Comparison of ENCODE assay signal across 8 cellular contexts in genomic region chr22:19120829-19121630, GRCh38. TPM values are rescaled to one million over a fixed set of nuclear protein-coding genes. Genes with fewer than 3 reads are reported as not detected.
A peak's percentile ranks its signal among the peaks of the same experiment; 100 is the strongest.
DNase-seq lines count a peak whose midpoint lies in the region; ATAC-seq and TF ChIP-seq lines count a peak whose summit lies in the region.

No MANE protein-coding gene starts in this region.

- CTCF ChIA-PET in WTC11 (lab: Charles Lee): interaction anchor here (1.4 to 2.5 kb wide), 4 partner anchors 10 to 47 kb away, joined by 5 to 17 read pairs (median 11); partner anchors contain the start of gene ESS2

- H3K4me1 ChIP-seq in CD4-positive, CD25-positive, alpha-beta regulatory T cell (ENCODE audit: control insufficient read depth, insufficient read depth, low read length, poor library complexity, severe bottlenecking): peaks cover 64% of the 10 kb centered on the region
- H3K4me1 ChIP-seq in osteoblast (ENCODE audit: insufficient read depth, low read length): peaks cover 16% of the 10 kb centered on the region

- H3K27me3 Mint-ChIP-seq in CD4-positive, CD25-positive, alpha-beta regulatory T cell: peaks cover 8% of the 10 kb centered on the region
- H3K27me3 Mint-ChIP-seq in HFFc6 (ENCODE audit: insufficient read depth) (peaks cover 5% of the 10 kb centered on the region; the same call in 1 of the 2 replicates), WTC11 (ENCODE audit: low read depth) (no peaks in the 10 kb centered on the region; the same call in 1 of the 2 replicates)

- H3K27me3 ChIP-seq in CD4-positive, CD25-positive, alpha-beta regulatory T cell (ENCODE audit: control insufficient read depth, insufficient read depth, low read length): no peaks in the 10 kb centered on the region
- H3K27me3 ChIP-seq in osteoblast (ENCODE audit: insufficient read depth, low read length): no peaks in the 10 kb centered on the region

- POLR2A ChIA-PET in WTC11 (lab: Charles Lee): interaction anchor here (0.5 to 1.5 kb wide), 4 partner anchors 23 to 1333 kb away, joined by 3 to 8 read pairs (median 7); partner anchors contain the start of genes ESS2 and SLC25A1

- peak overlapping the region; percentile 93 to 97 (median 94) for H3K4me3 Mint-ChIP-seq in CD4-positive, CD25-positive, alpha-beta regulatory T cell
- H3K4me3 Mint-ChIP-seq in HFFc6 (peak overlapping the region; percentile 93), WTC11 (peak overlapping the region; percentile 81)

- no peaks in the 10 kb centered on the region for H3K9me3 Mint-ChIP-seq in CD4-positive, CD25-positive, alpha-beta regulatory T cell
- H3K9me3 Mint-ChIP-seq in HFFc6 (no peaks in the 10 kb centered on the region), WTC11 (no peaks in the 10 kb centered on the region)

- H3K27ac Mint-ChIP-seq in CD4-positive, CD25-positive, alpha-beta regulatory T cell: peak overlapping the region; percentile 86 to 95 (median 90)
- H3K27ac Mint-ChIP-seq in HFFc6 (peak overlapping the region; percentile 82), WTC11 (no peak overlapping the region)

- peaks cover 14% of the 10 kb centered on the region for H3K36me3 ChIP-seq in CD4-positive, CD25-positive, alpha-beta regulatory T cell (ENCODE audit: control insufficient read depth, insufficient read depth, low read length)
- no peaks in the 10 kb centered on the region for H3K36me3 ChIP-seq in osteoblast (ENCODE audit: insufficient read depth, low read length)

- no peak for TF ChIP-seq CTCF in HFFc6 (IDR thresholded peaks at IDR 0.05)
- no peak for TF ChIP-seq CTCF in WTC11 (IDR thresholded peaks at IDR 0.05)
- no peak for TF ChIP-seq CTCF in fibroblast of the aortic adventitia (IDR thresholded peaks at IDR 0.05; ENCODE audit: insufficient read depth, low read length)
- TF ChIP-seq CTCF in osteoblast (IDR thresholded peaks at IDR 0.05; ENCODE audit: extremely low read depth, low read depth, low read length): no peak

- H3K9me3 ChIP-seq in CD4-positive, CD25-positive, alpha-beta regulatory T cell (ENCODE audit: control insufficient read depth in 2 of 2, low read length in 2 of 2): no peaks in the 10 kb centered on the region
- H3K9me3 ChIP-seq in osteoblast (ENCODE audit: low read depth, low read length): no peaks in the 10 kb centered on the region

- peak overlapping the region; percentile 96 for H3K4me2 ChIP-seq in osteoblast (ENCODE audit: insufficient read depth, low read length)

- peaks cover 11 to 63% (median 49%) of the 10 kb centered on the region in 4 donors for H3K4me1 Mint-ChIP-seq in CD4-positive, CD25-positive, alpha-beta regulatory T cell
- H3K4me1 Mint-ChIP-seq in HFFc6 (ENCODE audit: low read depth) (peaks cover 28% of the 10 kb centered on the region), WTC11 (peaks cover 32% of the 10 kb centered on the region)

- peak overlapping the region; percentile 91 for H3K4me3 ChIP-seq in CD4-positive, CD25-positive, alpha-beta regulatory T cell (ENCODE audit: low read depth, low read length)
- H3K4me3 ChIP-seq in fibroblast of the aortic adventitia (ENCODE audit: low read depth, low read length): peak overlapping the region; percentile 94
- peak overlapping the region; percentile 92 for H3K4me3 ChIP-seq in osteoblast (ENCODE audit: insufficient read depth, low read length)

- peaks cover 16% of the 10 kb centered on the region for H3K36me3 Mint-ChIP-seq in CD4-positive, CD25-positive, alpha-beta regulatory T cell
- H3K36me3 Mint-ChIP-seq in HFFc6 (ENCODE audit: low read depth): no peaks in the 10 kb centered on the region
- no peaks in the 10 kb centered on the region for H3K36me3 Mint-ChIP-seq in WTC11

- H3K27ac ChIP-seq in CD4-positive, CD25-positive, alpha-beta regulatory T cell (ENCODE audit: insufficient read depth, low read length, poor library complexity, severe bottlenecking): peak overlapping the region; percentile 75
- peak overlapping the region; percentile 68 for H3K27ac ChIP-seq in osteoblast (ENCODE audit: low read depth, low read length)

- DNase-seq in CD4-positive, CD25-positive, alpha-beta regulatory T cell: peak in 1 of 3 donors; percentile 18
- DNase-seq in HFFc6 (peak; percentile 32), WTC11 (ENCODE audit: low spot score) (no peak), fibroblast of the aortic adventitia (ENCODE audit: low read depth) (peak; percentile 32), osteoblast (ENCODE audit: insufficient read length, low spot score, missing footprints) (peak; percentile 94), NCI-H524 treated with DMSO at 0.1 percent for 48 hours (lab: John Stamatoyannopoulos, UW) (no peak), NCI-H2171 treated with DMSO at 0.1 percent for 48 hours (lab: John Stamatoyannopoulos, UW) (no peak), NCI-H146 (lab: John Stamatoyannopoulos, UW) (no peak)

- no peak for ATAC-seq in CD4-positive, CD25-positive, alpha-beta regulatory T cell (ENCODE audit: low read depth in 2 of 2)
- ATAC-seq in WTC11: no peak

- peaks cover 61% of the 10 kb centered on the region for H3K79me2 ChIP-seq in osteoblast (ENCODE audit: insufficient read depth, low read length)

- peak overlapping the region; percentile 82 for H2AFZ ChIP-seq in osteoblast (ENCODE audit: low read length)

- H4K20me1 ChIP-seq in osteoblast (ENCODE audit: insufficient read depth, low read length): peaks cover 54% of the 10 kb centered on the region

TF ChIP-seq in WTC11, 78 proteins besides CTCF, POLR2A, EP300 and RAD21 (continues in another document):
- no peak for TF ChIP-seq ATF3 (CRISPR knock-in tag; conservative IDR thresholded peaks at IDR 0.05)
- TF ChIP-seq ZNF281 (CRISPR knock-in tag; IDR thresholded peaks at IDR 0.05): no peak
- no peak for TF ChIP-seq NFATC4 (CRISPR knock-in tag; IDR thresholded peaks at IDR 0.05)
- no peak for TF ChIP-seq SOX15 (CRISPR knock-in tag; IDR thresholded peaks at IDR 0.05)
- TF ChIP-seq MYBL2 (CRISPR knock-in tag; IDR thresholded peaks at IDR 0.05): no peak
- no peak for TF ChIP-seq NFYB (CRISPR knock-in tag; conservative IDR thresholded peaks at IDR 0.05; ENCODE audit: low read depth)

RNA-seq across cellular contexts. Expression of gene DGCR2, which starts 1.2 kb away (rescaled TPM):
- 58.4 TPM for total RNA-seq in CD4-positive, CD25-positive, alpha-beta regulatory T cell
- 10 to 100 TPM; 51.8 to 75.2 (median 57.2) TPM for polyA plus RNA-seq in CD4-positive, CD25-positive, alpha-beta regulatory T cell
- 10 to 100 TPM; 46.1 to 57.9 (median 53.7) TPM for total RNA-seq in HFFc6 (2021; fragmentation: NEBNext Ultra II Directional; extraction: Animal tissue kit (Norgen Biotek cat#: 25700))
- total RNA-seq in WTC11 (2021) (56.8 to 64.2 TPM (median 60.3 TPM) in 3 replicates), fibroblast of the aortic adventitia (ENCODE audit: low replicate concordance) (29.2 and 42.7 TPM in 2 replicates), osteoblast (40.7 and 43.4 TPM in 2 replicates)

RNA-seq across cellular contexts. Expression of gene TSSK2, which starts 10.1 kb away (rescaled TPM):
- not detected for total RNA-seq in CD4-positive, CD25-positive, alpha-beta regulatory T cell
- polyA plus RNA-seq in CD4-positive, CD25-positive, alpha-beta regulatory T cell: not detected
- total RNA-seq in HFFc6 (2021; fragmentation: NEBNext Ultra II Directional; extraction: Animal tissue kit (Norgen Biotek cat#: 25700)): not detected
- total RNA-seq in WTC11 (2021) (not detected in 3 replicates), fibroblast of the aortic adventitia (ENCODE audit: low replicate concordance) (not detected in 2 replicates), osteoblast (not detected in 2 replicates)

RNA-seq across cellular contexts. Expression of gene ESS2, which starts 23.4 kb away (rescaled TPM):
- total RNA-seq in CD4-positive, CD25-positive, alpha-beta regulatory T cell: 47.3 TPM
- polyA plus RNA-seq in CD4-positive, CD25-positive, alpha-beta regulatory T cell: 10 to 100 TPM in 3 of 4 donors, 1 to 10 TPM in 1; 10.0 to 12.5 (median 11.2) TPM
- 10 to 100 TPM; 16.6 to 19.2 (median 17.6) TPM for total RNA-seq in HFFc6 (2021; fragmentation: NEBNext Ultra II Directional; extraction: Animal tissue kit (Norgen Biotek cat#: 25700))
- 18.0 to 19.3 TPM (median 18.3 TPM) in 3 replicates for total RNA-seq in WTC11 (2021)
- total RNA-seq in fibroblast of the aortic adventitia (ENCODE audit: low replicate concordance): 13.9 and 20.1 TPM in 2 replicates
- total RNA-seq in osteoblast: 19.4 and 22.1 TPM in 2 replicates

RNA-seq across cellular contexts. Expression of gene GSC2, which starts 29.1 kb away (rescaled TPM):
- total RNA-seq in CD4-positive, CD25-positive, alpha-beta regulatory T cell: not detected
- polyA plus RNA-seq in CD4-positive, CD25-positive, alpha-beta regulatory T cell: not detected
- total RNA-seq in HFFc6 (2021; fragmentation: NEBNext Ultra II Directional; extraction: Animal tissue kit (Norgen Biotek cat#: 25700)): not detected
- total RNA-seq in WTC11 (2021) (0.44 to 0.68 TPM in 2 of 3 replicates, not detected in the other), fibroblast of the aortic adventitia (ENCODE audit: low replicate concordance) (not detected in 2 replicates), osteoblast (not detected in 2 replicates)

RNA-seq across cellular contexts. Expression of gene SLC25A1, which starts 57.5 kb away (rescaled TPM):
- total RNA-seq in CD4-positive, CD25-positive, alpha-beta regulatory T cell: 27.6 TPM
- 10 to 100 TPM; 38.9 to 62.9 (median 52.6) TPM for polyA plus RNA-seq in CD4-positive, CD25-positive, alpha-beta regulatory T cell
- total RNA-seq in HFFc6 (2021; fragmentation: NEBNext Ultra II Directional; extraction: Animal tissue kit (Norgen Biotek cat#: 25700)): 100 to 1,000 TPM; 102 to 124 (median 108) TPM
- total RNA-seq in WTC11 (2021) (201 to 213 TPM (median 204 TPM) in 3 replicates), fibroblast of the aortic adventitia (ENCODE audit: low replicate concordance) (53.2 and 53.4 TPM in 2 replicates), osteoblast (63.7 and 69.2 TPM in 2 replicates)

Comparison
In these comparisons a context has a peak if more than half of its experiments do, and no peak if none do; other contexts are left out.
1. DNase-seq: peak in HFFc6 (single experiment), fibroblast of the aortic adventitia (single experiment) and osteoblast (single experiment); none in WTC11 (single experiment), NCI-H524 treated with DMSO at 0.1 percent for 48 hours (single experiment), NCI-H2171 treated with DMSO at 0.1 percent for 48 hours (single experiment) and NCI-H146 (single experiment).
2. Peak in every context shown above with its lines, with median percentiles within 50 percentile points of each other: H3K4me3 ChIP-seq and H3K4me3 Mint-ChIP-seq.